In genomic region chr3:37988376-37988775, GRCh38 we compare ENCODE assay signal across 2 cellular contexts.
TF ChIP-seq lines count a peak whose summit lies in the region.
"Not testable (repeated sequence)": the region's sequence is repeated elsewhere in the genome, so short reads cannot be mapped to it uniquely, and the experiment has no call there.

No MANE protein-coding gene starts in this region.

TF ChIP-seq in K562, 482 proteins besides CTCF, POLR2A, EP300 and RAD21:
- TF ChIP-seq ZBTB11 (CRISPR knock-in tag; IDR thresholded peaks at IDR 0.05) (0 out of 6 replicates have a peak, but pooled peaks of 1 of the 3 experiments have one; percentile 12), CEBPB (tag; IDR thresholded peaks at IDR 0.05) (peak; percentile 56), CEBPG (tag; conservative IDR thresholded peaks at IDR 0.05 in 1 of 2, IDR thresholded peaks at IDR 0.05 in 1 of 2) (peak in 1 of 2 experiments; percentile 43; a peak in 1 of 4 replicates)
- TF ChIP-seq CEBPG (CRISPR knock-in tag; IDR thresholded peaks at IDR 0.05) = not testable (repeated sequence)

TF ChIP-seq in HepG2, 621 proteins besides CTCF, POLR2A, EP300 and RAD21:
- TF ChIP-seq CEBPB (IDR thresholded peaks at IDR 0.05; ENCODE audit: borderline replicate concordance, low read depth, low read length) = peak; percentile 66; the same call in 1 of the 2 replicates
- TF ChIP-seq CEBPG (CRISPR knock-in tag; IDR thresholded peaks at IDR 0.05) = 0 out of 2 replicates have a peak, but pooled peaks have one; percentile 31
